1 cellular context compared by ENCODE assay signal in genomic region chr20:32263398-32263954, GRCh38.
A peak's percentile ranks its signal among the peaks of the same experiment; 100 is the strongest.
TF ChIP-seq lines count a peak whose summit lies in the region.

No MANE protein-coding gene starts in this region.

TF ChIP-seq in HepG2, 621 proteins besides CTCF, POLR2A, EP300 and RAD21 (continued from another document and continues in another):
- TF ChIP-seq HNF1A (IDR thresholded peaks at IDR 0.05; ENCODE audit: low read depth) (no peak), HNF1A (CRISPR knock-in tag; IDR thresholded peaks at IDR 0.05; ENCODE audit: borderline replicate concordance) (no peak), MXI1 (IDR thresholded peaks at IDR 0.05; ENCODE audit: borderline replicate concordance, low read depth, low read length) (no peak), ZNF672 (CRISPR knock-in tag; IDR thresholded peaks at IDR 0.05) (no peak), U2AF2 (IDR thresholded peaks at IDR 0.05; ENCODE audit: low read depth, low read length) (no peak), ZFP82 (CRISPR knock-in tag; IDR thresholded peaks at IDR 0.05; ENCODE audit: borderline replicate concordance) (no peak), ZNF609 (CRISPR knock-in tag; IDR thresholded peaks at IDR 0.05; ENCODE audit: borderline replicate concordance) (no peak), ZFP36 (IDR thresholded peaks at IDR 0.05; ENCODE audit: borderline replicate concordance, low read depth, low read length, partially characterized antibody) (no peak), ZNF333 (CRISPR knock-in tag; IDR thresholded peaks at IDR 0.05; ENCODE audit: borderline replicate concordance) (no peak), HMG20A (CRISPR knock-in tag; IDR thresholded peaks at IDR 0.05; ENCODE audit: borderline replicate concordance) (peak; percentile 61), SAFB2 (CRISPR knock-in tag; IDR thresholded peaks at IDR 0.05; ENCODE audit: borderline replicate concordance, low read depth) (no peak), LRRFIP1 (CRISPR knock-in tag; conservative IDR thresholded peaks at IDR 0.05) (no peak), ZNF766 (CRISPR knock-in tag; IDR thresholded peaks at IDR 0.05; ENCODE audit: borderline replicate concordance) (0 out of 2 replicates have a peak, but pooled peaks have one; percentile 28), TEAD3 (CRISPR knock-in tag; optimal IDR thresholded peaks at IDR 0.05; ENCODE audit: borderline replicate concordance) (peak; percentile 57), IRF2 (CRISPR knock-in tag; IDR thresholded peaks at IDR 0.05) (0 out of 2 replicates have a peak, but pooled peaks have one; percentile 43), ZNF75D (CRISPR knock-in tag; IDR thresholded peaks at IDR 0.05; ENCODE audit: borderline replicate concordance) (no peak), MAFG (CRISPR knock-in tag; IDR thresholded peaks at IDR 0.05) (no peak), ZNF567 (CRISPR knock-in tag; IDR thresholded peaks at IDR 0.05; ENCODE audit: borderline replicate concordance) (no peak), THAP9 (CRISPR knock-in tag; IDR thresholded peaks at IDR 0.05; ENCODE audit: borderline replicate concordance) (no peak), NKX3-1 (CRISPR knock-in tag; IDR thresholded peaks at IDR 0.05) (no peak), MYC (CRISPR knock-in tag; IDR thresholded peaks at IDR 0.05; ENCODE audit: borderline replicate concordance) (no peak), ZNF589 (CRISPR knock-in tag; conservative IDR thresholded peaks at IDR 0.05) (no peak), DBP (CRISPR knock-in tag; IDR thresholded peaks at IDR 0.05; ENCODE audit: not compliant biosample characterization) (no peak), CENPT (CRISPR knock-in tag; IDR thresholded peaks at IDR 0.05; ENCODE audit: low read depth) (no peak), PHF20 (CRISPR knock-in tag; IDR thresholded peaks at IDR 0.05) (no peak), FIP1L1 (IDR thresholded peaks at IDR 0.05; ENCODE audit: borderline replicate concordance, insufficient read depth, low read depth, low read length) (no peak), JUND (CRISPR knock-in tag; IDR thresholded peaks at IDR 0.05) (no peak), SPEN (CRISPR knock-in tag; IDR thresholded peaks at IDR 0.05; ENCODE audit: low read depth) (no peak; the same call in 1 of the 2 replicates), CREB3 (CRISPR knock-in tag; IDR thresholded peaks at IDR 0.05) (no peak), ZNF232 (CRISPR knock-in tag; IDR thresholded peaks at IDR 0.05; ENCODE audit: borderline replicate concordance) (0 out of 2 replicates have a peak, but pooled peaks have one; percentile 39), MAF1 (CRISPR knock-in tag; IDR thresholded peaks at IDR 0.05; ENCODE audit: borderline replicate concordance) (0 out of 2 replicates have a peak, but pooled peaks have one; percentile 43), MLX (CRISPR knock-in tag; IDR thresholded peaks at IDR 0.05) (peak; percentile 49; the same call in 1 of the 2 replicates), FLYWCH1 (CRISPR knock-in tag; IDR thresholded peaks at IDR 0.05) (no peak), ZNF550 (CRISPR knock-in tag; IDR thresholded peaks at IDR 0.05; ENCODE audit: borderline replicate concordance) (no peak), ZNF576 (CRISPR knock-in tag; IDR thresholded peaks at IDR 0.05) (no peak), ZBTB7B (CRISPR knock-in tag; IDR thresholded peaks at IDR 0.05) (no peak), ZFX (CRISPR knock-in tag; IDR thresholded peaks at IDR 0.05; ENCODE audit: low read depth) (no peak), NFKBIZ (CRISPR knock-in tag; IDR thresholded peaks at IDR 0.05) (no peak), ZNF20 (CRISPR knock-in tag; IDR thresholded peaks at IDR 0.05) (no peak), MAZ (IDR thresholded peaks at IDR 0.05; ENCODE audit: borderline replicate concordance, low read depth, low read length) (no peak), MAZ (CRISPR knock-in tag; IDR thresholded peaks at IDR 0.05; ENCODE audit: low read depth) (no peak; the same call in 1 of the 2 replicates), HNRNPL (IDR thresholded peaks at IDR 0.05; ENCODE audit: low read depth, low read length) (no peak), MXD3 (CRISPR knock-in tag; IDR thresholded peaks at IDR 0.05) (no peak), ZNF644 (CRISPR knock-in tag; IDR thresholded peaks at IDR 0.05; ENCODE audit: low read depth) (no peak), ZFP91 (CRISPR knock-in tag; IDR thresholded peaks at IDR 0.05; ENCODE audit: borderline replicate concordance) (no peak)
